22 cellular contexts compared by ENCODE assay signal in genomic region chr5:109324351-109324750, GRCh38.
A peak's percentile ranks its signal among the peaks of the same experiment; 100 is the strongest.
DNase-seq lines count a peak whose midpoint lies in the region; ATAC-seq and TF ChIP-seq lines count a peak whose summit lies in the region.
"Had no signal": no experiment of that assay in that cellular context is flagged by ENCODE, and none has a peak within 500 bp of the region (broad histone marks: within the 10 kb centered on the region; RNA-seq: fewer than 3 reads in every experiment).

No MANE protein-coding gene starts in this region.

- H2BK5ac ChIP-seq in H9 (ENCODE audit: insufficient read length, low read length), result no peak overlapping the region

- DNase-seq in H9 (no peak), endothelial cell (ENCODE audit: low spot score) (no peak), sciatic nerve (ENCODE audit: low spot score) (no peak), OCI-M2 (lab: John Stamatoyannopoulos, UW; ENCODE audit: unreplicated experiment) (no peak), OCI-LY7 (ENCODE audit: low spot score) (no peak)
- DNase-seq in activated CD4-positive, alpha-beta T cell treated with anti-CD3 and anti-CD28 coated beads for 4 hours, result no peak
- DNase-seq: CD8-positive, alpha-beta memory T cell; GDM1; KBM-7; NCI-H1105; NCI-H146; NCI-H2029; NCI-H226; NCI-H524 treated with DMSO at 0.1 percent for 48 hours; NCI-H82; OCI-M1 had no signal

- no peak overlapping the region for H3K14ac ChIP-seq in H9 (ENCODE audit: insufficient read depth, low read length)

- H4K20me1 ChIP-seq in H9 (ENCODE audit: control insufficient read depth, insufficient read depth, insufficient read length) (no peaks in the 10 kb centered on the region), OCI-LY7 (ENCODE audit: insufficient read depth, low read length) (no peaks in the 10 kb centered on the region)

- H2BK12ac ChIP-seq in H9 (ENCODE audit: insufficient read length, low read depth, low read length), result no peak overlapping the region

- no peaks in the 10 kb centered on the region for H3K9me2 ChIP-seq in OCI-LY7 (ENCODE audit: insufficient read depth, low read length)

- H3T11ph ChIP-seq in H9 (ENCODE audit: low read length), result no peak overlapping the region

- no peak overlapping the region for H2AFZ ChIP-seq in H9 (ENCODE audit: low read length)
- no peak overlapping the region for H2AFZ ChIP-seq in OCI-LY7 (ENCODE audit: low read length)

- H3K36me3 Mint-ChIP-seq in H9 (ENCODE audit: insufficient read depth in 1 of 3, low read depth in 3 of 3), result peaks cover 0 to 2% (median 0%) of the 10 kb centered on the region in 3 experiments; a peak in 1 of 7 replicates
- H3K36me3 Mint-ChIP-seq in endothelial cell (ENCODE audit: low read depth, unreplicated experiment), result peaks cover 9% of the 10 kb centered on the region
- peaks cover 38% of the 10 kb centered on the region for H3K36me3 Mint-ChIP-seq in nephron (ENCODE audit: low read depth)

- no peaks in the 10 kb centered on the region for H3K27me3 Mint-ChIP-seq in H9 (ENCODE audit: low read depth)
- H3K27me3 Mint-ChIP-seq in endothelial cell (ENCODE audit: unreplicated experiment), result peaks cover 5% of the 10 kb centered on the region
- no peaks in the 10 kb centered on the region for H3K27me3 Mint-ChIP-seq in nephron (ENCODE audit: low read depth)
- H3K27me3 Mint-ChIP-seq: CD8-positive, alpha-beta memory T cell had no signal

- H3K4me1 ChIP-seq in H9 (ENCODE audit: insufficient read depth, low read length) (no peaks in the 10 kb centered on the region), OCI-LY7 (ENCODE audit: insufficient read depth, low read length, poor library complexity, severe bottlenecking) (no peaks in the 10 kb centered on the region)
- H3K4me1 ChIP-seq: HAP-1, SJSA1 had no signal

- peak overlapping the region in 2 of 3 experiments; percentile 32 to 68; a peak in 3 of 7 replicates for H3K27ac Mint-ChIP-seq in H9
- H3K27ac Mint-ChIP-seq in endothelial cell (ENCODE audit: unreplicated experiment), result peak overlapping the region; percentile 11
- peak overlapping the region; percentile 58 to 71 (median 59) for H3K27ac Mint-ChIP-seq in nephron
- H3K27ac Mint-ChIP-seq: CD8-positive, alpha-beta memory T cell had no signal

- H2AK5ac ChIP-seq in H9 (ENCODE audit: insufficient read length, low read length), result no peak overlapping the region

- CTCF ChIA-PET in OCI-LY7 (lab: Charles Lee; ENCODE audit: unreplicated experiment), result no interaction called here

- no peak overlapping the region for H3K4me2 ChIP-seq in H9 (ENCODE audit: insufficient read depth, insufficient read length, low read length)
- H3K4me2 ChIP-seq in OCI-LY7 (ENCODE audit: low read length), result no peak overlapping the region

- H4K91ac ChIP-seq in H9 (ENCODE audit: insufficient read length, low read depth, low read length), result no peak overlapping the region

- WGBS in H9 (ENCODE audit: extremely low coverage, insufficient read length, low lambda C conversion rate), result no CpG with 5 or more reads among the region's 7 CpGs

- H3K23ac ChIP-seq in H9 (ENCODE audit: insufficient read length, low read depth, low read length), result no peak overlapping the region

- H3K4ac ChIP-seq in H9 (ENCODE audit: low read depth, low read length), result no peak overlapping the region

- no peaks in the 10 kb centered on the region for H3K79me2 ChIP-seq in H9 (ENCODE audit: insufficient read depth, low read length)
- H3K79me2 ChIP-seq in OCI-LY7 (ENCODE audit: insufficient read depth, low read depth, low read length), result no peaks in the 10 kb centered on the region

- no peak overlapping the region for H3K18ac ChIP-seq in H9 (ENCODE audit: insufficient read length, low read depth, low read length)

- no peak overlapping the region for H3K27ac ChIP-seq in H9 (ENCODE audit: insufficient read length, low read depth, low read length)
- no peak overlapping the region for H3K27ac ChIP-seq in OCI-LY7 (ENCODE audit: low read depth, low read length, poor library complexity, severe bottlenecking)
- H3K27ac ChIP-seq: C4-2B, HL-60, SJSA1 had no signal

- no peak overlapping the region for H3K56ac ChIP-seq in H9 (ENCODE audit: insufficient read length, low read depth, low read length)

- no peak overlapping the region for H2BK15ac ChIP-seq in H9 (ENCODE audit: low read depth, low read length)

- no peak overlapping the region for H2BK20ac ChIP-seq in H9 (ENCODE audit: low read depth, low read length, poor library complexity, severe bottlenecking)

- H3K4me3 ChIP-seq in OCI-LY7 (ENCODE audit: low read depth, low read length, poor library complexity, severe bottlenecking), result no peak overlapping the region
- H3K4me3 ChIP-seq: HAP-1, SJSA1 had no signal

- H2BK120ac ChIP-seq in H9 (ENCODE audit: low read depth, low read length, poor library complexity, severe bottlenecking), result no peak overlapping the region

- no peaks in the 10 kb centered on the region for H3K9me3 ChIP-seq in H9 (ENCODE audit: control insufficient read depth, low read depth, low read length)
- H3K9me3 ChIP-seq in OCI-LY7 (ENCODE audit: low read length), result no peaks in the 10 kb centered on the region
- H3K9me3 ChIP-seq: HAP-1, SJSA1 had no signal

- no peak overlapping the region for H3K9ac ChIP-seq in H9 (ENCODE audit: extremely low read depth, insufficient read length, low read length)

- H4K8ac ChIP-seq in H9 (replicated peaks; ENCODE audit: insufficient read length, low read depth, low read length), result no peak overlapping the region

- intact Hi-C loops in sciatic nerve (cut with DNase I), result no loop called here
- intact Hi-C loops in OCI-LY7 (cut with micrococcal nuclease; ENCODE audit: unreplicated experiment), result no loop called here

- no peak overlapping the region for H4K5ac ChIP-seq in H9 (ENCODE audit: insufficient read length, low read depth, low read length)

- 0 out of 4 replicates have a peak, but pooled peaks cover 0 to 4% of the 10 kb centered on the region in 2 experiments for H3K4me1 Mint-ChIP-seq in H9
- peaks cover 40% of the 10 kb centered on the region for H3K4me1 Mint-ChIP-seq in endothelial cell (ENCODE audit: unreplicated experiment)
- peaks cover 59% of the 10 kb centered on the region for H3K4me1 Mint-ChIP-seq in nephron
- H3K4me1 Mint-ChIP-seq: CD8-positive, alpha-beta memory T cell had no signal

- TF ChIP-seq CTCF in H9 (conservative IDR thresholded peaks at IDR 0.05) (no peak), endothelial cell (IDR thresholded peaks at IDR 0.05; ENCODE audit: unreplicated experiment) (no peak), nephron (IDR thresholded peaks at IDR 0.05; ENCODE audit: unreplicated experiment in 3 of 3) (no peak), OCI-LY7 (conservative IDR thresholded peaks at IDR 0.05; ENCODE audit: low read length) (no peak)

- H3K4me3 Mint-ChIP-seq in H9, result no peak overlapping the region; a peak in 1 of 5 replicates
- no peak overlapping the region for H3K4me3 Mint-ChIP-seq in endothelial cell (ENCODE audit: unreplicated experiment)
- H3K4me3 Mint-ChIP-seq in nephron, result no peak overlapping the region
- H3K4me3 Mint-ChIP-seq: CD8-positive, alpha-beta memory T cell had no signal

- no peaks in the 10 kb centered on the region for H3K36me3 ChIP-seq in OCI-LY7 (ENCODE audit: insufficient read depth, low read length)
- H3K36me3 ChIP-seq: HAP-1 had no signal

- no peaks in the 10 kb centered on the region for H3K23me2 ChIP-seq in H9 (ENCODE audit: insufficient read length, low read depth, low read length, poor library complexity, severe bottlenecking)

- no TSS peak for BruUV-seq in OCI-LY7 (replicated peaks; lab: Mats Ljungman, UMichigan)

- H3K9me3 Mint-ChIP-seq in H9 (no peaks in the 10 kb centered on the region), endothelial cell (ENCODE audit: unreplicated experiment) (no peaks in the 10 kb centered on the region), nephron (no peaks in the 10 kb centered on the region)
- H3K9me3 Mint-ChIP-seq: CD8-positive, alpha-beta memory T cell had no signal

- no peaks in the 10 kb centered on the region for H3K27me3 ChIP-seq in H9 (ENCODE audit: insufficient read depth, low read length)
- H3K27me3 ChIP-seq: SJSA1 had no signal

- no peaks in the 10 kb centered on the region for H3K79me1 ChIP-seq in H9 (ENCODE audit: insufficient read depth, low read depth, low read length, poor library complexity, severe bottlenecking)

- POLR2A ChIA-PET in OCI-LY7 (lab: Charles Lee), result interaction anchor here (1.0 kb wide), 1 partner anchor 53 kb away, joined by 3 read pairs; no protein-coding TSS in a partner anchor

- peak; percentile 63 for ATAC-seq in sciatic nerve
- ATAC-seq: Right ventricle myocardium inferior had no signal
